ENCODE assay signal across 13 cellular contexts in genomic region chr22:49517721-49518120, GRCh38.
A peak's percentile ranks its signal among the peaks of the same experiment; 100 is the strongest.
DNase-seq lines count a peak whose midpoint lies in the region; ATAC-seq and TF ChIP-seq lines count a peak whose summit lies in the region.
"Had no signal": no experiment of that assay in that cellular context is flagged by ENCODE, and none has a peak within 500 bp of the region (broad histone marks: within the 10 kb centered on the region; RNA-seq: fewer than 3 reads in every experiment).

No MANE protein-coding gene starts in this region.

- H4K8ac ChIP-seq in neuronal stem cell (ENCODE audit: low read depth, low read length), result no peak overlapping the region

- peaks cover 0 to 17% (median 0%) of the 10 kb centered on the region in 11 experiments; a peak in 3 of 22 replicates for H4K20me1 ChIP-seq in BLaER1 treated with 17β-estradiol and CSF1 and Interleukin-3, amounts not matched to agents 10 nM and 100 nM

- H2BK15ac ChIP-seq in neuronal stem cell (ENCODE audit: low read length), result no peak overlapping the region

- H3K4me3 ChIP-seq in BLaER1 treated with 17β-estradiol and CSF1 and Interleukin-3, amounts not matched to agents 10 nM and 100 nM, result no peak overlapping the region
- H3K4me3 ChIP-seq in LNCaP clone FGC (ENCODE audit: low read depth, low read length), result no peak overlapping the region
- no peak overlapping the region for H3K4me3 ChIP-seq in neuronal stem cell (ENCODE audit: low read length in 2 of 2)

- DNase-seq in LNCaP clone FGC (ENCODE audit: low read depth) (peak; percentile 35), left kidney (ENCODE audit: low read depth, low spot score) (peak; percentile 50), neuronal stem cell (ENCODE audit: low spot score) (no peak), NCI-H2171 treated with DMSO at 0.1 percent for 48 hours (lab: John Stamatoyannopoulos, UW) (no peak)
- DNase-seq: CD8-positive, alpha-beta T cell; COR-L47; DMS153; DMS79 treated with DMSO at 0.1 percent for 48 hours; EL had no signal

- H3K9ac ChIP-seq in BLaER1 treated with 17β-estradiol and CSF1 and Interleukin-3, amounts not matched to agents 10 nM and 100 nM, result no peak overlapping the region
- H3K9ac ChIP-seq in neuronal stem cell (ENCODE audit: low read depth, low read length, poor library complexity), result no peak overlapping the region

- no peak for ATAC-seq in GM18511 (IDR thresholded peaks at IDR 0.05; ENCODE audit: unreplicated experiment)
- no peak for ATAC-seq in HG02678 (IDR thresholded peaks at IDR 0.05; ENCODE audit: unreplicated experiment)
- ATAC-seq: CD8-positive, alpha-beta T cell; HCT116 had no signal

- peaks cover 36 to 97% (median 86%) of the 10 kb centered on the region in 10 experiments for H3K4me1 ChIP-seq in BLaER1 treated with 17β-estradiol and CSF1 and Interleukin-3, amounts not matched to agents 10 nM and 100 nM
- peaks cover 0 to 8% of the 10 kb centered on the region in 2 donors for H3K4me1 ChIP-seq in neuronal stem cell (ENCODE audit: control insufficient read depth in 2 of 2, insufficient read depth in 1 of 2, low read depth in 1 of 2, low read length in 2 of 2)

- no peaks in the 10 kb centered on the region for H3K79me1 ChIP-seq in neuronal stem cell (ENCODE audit: low read depth, low read length)

- peak overlapping the region in 9 of 11 experiments; percentile 75 to 91 (median 87); a peak in 17 of 22 replicates for H3K4me2 ChIP-seq in BLaER1 treated with 17β-estradiol and CSF1 and Interleukin-3, amounts not matched to agents 10 nM and 100 nM
- no peak overlapping the region for H3K4me2 ChIP-seq in neuronal stem cell (ENCODE audit: insufficient read depth, low read length, poor library complexity, severe bottlenecking)

- H3K18ac ChIP-seq in neuronal stem cell (ENCODE audit: low read length), result peak overlapping the region; percentile 30

- peak overlapping the region; percentile 82 for H2AK5ac ChIP-seq in neuronal stem cell (ENCODE audit: low read depth, low read length)

- H3K27me3 ChIP-seq in BLaER1 treated with 17β-estradiol and CSF1 and Interleukin-3, amounts not matched to agents 10 nM and 100 nM, result peaks cover 0 to 16% (median 0%) of the 10 kb centered on the region in 11 experiments; a peak in 4 of 22 replicates
- H3K27me3 ChIP-seq in neuronal stem cell (ENCODE audit: control insufficient read depth in 3 of 3, insufficient read depth in 3 of 3, low read depth in 1 of 3, low read length in 3 of 3), result peaks cover 0 to 11% (median 0%) of the 10 kb centered on the region in 3 experiments

- H2BK120ac ChIP-seq in neuronal stem cell (ENCODE audit: low read depth, low read length), result no peak overlapping the region

- H3K14ac ChIP-seq in neuronal stem cell (ENCODE audit: low read length), result no peak overlapping the region

- H3K23ac ChIP-seq in neuronal stem cell (ENCODE audit: low read depth, low read length, poor library complexity), result no peak overlapping the region

- no CpG with 5 or more reads among the region's 19 CpGs for WGBS in neuronal stem cell (ENCODE audit: extremely low coverage in 2 of 2, insufficient read length in 2 of 2, insufficient replicate concordance in 1 of 2), 2 donors

- no peak overlapping the region for H3K4ac ChIP-seq in neuronal stem cell (ENCODE audit: low read length)

- H2AFZ ChIP-seq in neuronal stem cell (ENCODE audit: low read length), result no peak overlapping the region

- H3K27ac ChIP-seq in BLaER1 treated with 17β-estradiol and CSF1 and Interleukin-3, amounts not matched to agents 10 nM and 100 nM, result no peak overlapping the region
- H3K27ac ChIP-seq in neuronal stem cell (replicated peaks; ENCODE audit: low read length), result no peak overlapping the region

- no peak for TF ChIP-seq CTCF in LNCaP clone FGC (IDR thresholded peaks at IDR 0.05; ENCODE audit: control insufficient read depth, extremely low read depth, insufficient read depth)

- no peak overlapping the region for H2BK12ac ChIP-seq in neuronal stem cell (ENCODE audit: low read length)

- H2BK5ac ChIP-seq in neuronal stem cell (ENCODE audit: low read length), result no peak overlapping the region

- H3K36me3 ChIP-seq in BLaER1 treated with 17β-estradiol and CSF1 and Interleukin-3, amounts not matched to agents 10 nM and 100 nM, result no peaks in the 10 kb centered on the region
- H3K36me3 ChIP-seq in neuronal stem cell (replicated peaks in 1 of 2; ENCODE audit: control insufficient read depth in 2 of 2, insufficient read depth in 2 of 2, low read length in 2 of 2), result no peaks in the 10 kb centered on the region

- peak overlapping the region; percentile 24 for H4K91ac ChIP-seq in neuronal stem cell (ENCODE audit: low read depth, low read length, poor library complexity)

- peaks cover 0 to 19% (median 9%) of the 10 kb centered on the region in 11 experiments; a peak in 13 of 22 replicates for H3K9me3 ChIP-seq in BLaER1 treated with 17β-estradiol and CSF1 and Interleukin-3, amounts not matched to agents 10 nM and 100 nM (replicated peaks in 1 of 11)
- no peaks in the 10 kb centered on the region for H3K9me3 ChIP-seq in neuronal stem cell (replicated peaks in 1 of 2; ENCODE audit: control insufficient read depth in 2 of 2, insufficient read depth in 1 of 2, low read depth in 1 of 2, low read length in 2 of 2)

Comparison
In these comparisons a context has a peak if more than half of its experiments do, and no peak if none do; other contexts are left out.
1. DNase-seq: peak in LNCaP clone FGC (single experiment) and left kidney (single experiment); none in neuronal stem cell (single experiment) and NCI-H2171 treated with DMSO at 0.1 percent for 48 hours (single experiment).